Comparison of ENCODE assay signal across 13 cellular contexts in the genomic region with DNA sequence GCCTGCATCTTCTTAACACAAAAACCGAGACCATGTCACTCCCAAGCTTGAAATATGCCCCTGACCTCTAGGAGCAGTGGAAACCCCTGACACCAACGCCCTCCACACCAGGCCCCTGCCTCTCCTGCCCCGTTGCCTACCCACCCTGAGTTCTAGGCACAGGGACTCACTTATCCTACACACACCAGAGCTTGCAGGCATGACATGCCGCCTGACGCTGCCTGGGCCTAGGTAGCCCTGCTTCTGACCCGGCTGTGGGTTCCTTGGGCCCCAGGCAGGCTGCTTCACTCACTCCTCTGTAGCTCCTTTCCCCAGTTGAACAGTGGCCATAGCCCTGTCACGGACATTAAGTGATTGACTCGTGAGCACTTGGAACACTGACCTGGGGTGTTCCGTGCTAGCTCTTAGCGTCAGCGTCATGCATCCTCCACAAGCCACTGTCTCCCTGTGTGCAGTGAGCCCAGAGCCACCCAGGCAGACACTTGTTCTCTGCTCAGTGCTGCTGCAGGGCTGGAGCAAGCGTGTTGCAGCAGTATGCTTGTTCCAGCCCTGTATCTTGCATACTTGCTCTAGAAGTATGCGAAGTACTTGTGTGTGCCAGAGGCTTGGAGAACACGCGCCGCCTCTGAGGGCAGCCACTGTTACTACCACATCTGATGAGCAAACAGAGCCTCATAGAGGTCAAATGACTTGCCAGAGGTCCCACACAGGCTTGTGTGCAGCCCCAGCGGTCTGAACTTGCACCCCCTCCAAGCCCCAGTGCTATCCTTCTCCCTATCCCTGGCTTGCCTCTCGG. TPM values are rescaled to one million over a fixed set of nuclear protein-coding genes. Genes with fewer than 3 reads are reported as not detected.
DNase-seq lines count a peak whose midpoint lies in the region; ATAC-seq and TF ChIP-seq lines count a peak whose summit lies in the region.
"Had no signal": no experiment of that assay in that cellular context is flagged by ENCODE, and none has a peak within 500 bp of the region (broad histone marks: within the 10 kb centered on the region; RNA-seq: fewer than 3 reads in every experiment).

No MANE protein-coding gene starts in this region.

- H3K4me3 ChIP-seq in brain microvascular endothelial cell (ENCODE audit: low read depth, low read length), result no peak overlapping the region

- peaks cover 2% of the 10 kb centered on the region for H3K36me3 ChIP-seq in brain microvascular endothelial cell (replicated peaks)

- H3K4me1 Mint-ChIP-seq in stimulated activated effector memory CD8-positive, alpha-beta T cell treated with anti-CD3 and anti-CD28 coated beads, Interleukin-12 subunit alpha, Interleukin-12 subunit beta, amount 100 ng/mL, for 72 hours, result peaks cover 3% of the 10 kb centered on the region

- in situ Hi-C loops in brain microvascular endothelial cell (cut with HindIII; ENCODE audit: low pct_ligation_motif_present, low sequenced_read_pairs), result no loop called here

- no peaks in the 10 kb centered on the region for H3K27me3 ChIP-seq in brain microvascular endothelial cell (replicated peaks)

- no peak for TF ChIP-seq CTCF in brain microvascular endothelial cell (IDR thresholded peaks at IDR 0.05; ENCODE audit: low read depth, low read length, missing control alignments)

- H3K36me3 Mint-ChIP-seq in stimulated activated effector memory CD8-positive, alpha-beta T cell treated with anti-CD3 and anti-CD28 coated beads, Interleukin-12 subunit alpha, Interleukin-12 subunit beta, amount 100 ng/mL, for 72 hours, result peaks cover 39% of the 10 kb centered on the region

- H3K4me3 Mint-ChIP-seq in stimulated activated effector memory CD8-positive, alpha-beta T cell treated with anti-CD3 and anti-CD28 coated beads, Interleukin-12 subunit alpha, Interleukin-12 subunit beta, amount 100 ng/mL, for 72 hours, result no peak overlapping the region
- H3K4me3 Mint-ChIP-seq: activated CD4-positive, alpha-beta memory T cell treated with anti-CD3 and anti-CD28 coated beads, Interleukin-2, amount 10 ng/mL, durations not matched to agents 7 days and 5 days; activated naive CD8-positive, alpha-beta T cell treated with anti-CD3 and anti-CD28 coated beads, Interleukin-2, amount 10 ng/mL, durations not matched to agents 7 days and 5 days had no signal

- H3K9me3 Mint-ChIP-seq in stimulated activated effector memory CD8-positive, alpha-beta T cell treated with anti-CD3 and anti-CD28 coated beads, Interleukin-12 subunit alpha, Interleukin-12 subunit beta, amount 100 ng/mL, for 72 hours, result no peaks in the 10 kb centered on the region
- H3K9me3 Mint-ChIP-seq: activated CD4-positive, alpha-beta memory T cell treated with anti-CD3 and anti-CD28 coated beads, Interleukin-2, amount 10 ng/mL, durations not matched to agents 7 days and 5 days; activated naive CD8-positive, alpha-beta T cell treated with anti-CD3 and anti-CD28 coated beads, Interleukin-2, amount 10 ng/mL, durations not matched to agents 7 days and 5 days had no signal

- H3K27ac Mint-ChIP-seq in stimulated activated effector memory CD8-positive, alpha-beta T cell treated with anti-CD3 and anti-CD28 coated beads, Interleukin-12 subunit alpha, Interleukin-12 subunit beta, amount 100 ng/mL, for 72 hours, result no peak overlapping the region
- H3K27ac Mint-ChIP-seq: activated CD4-positive, alpha-beta memory T cell treated with anti-CD3 and anti-CD28 coated beads, Interleukin-2, amount 10 ng/mL, durations not matched to agents 7 days and 5 days; activated naive CD8-positive, alpha-beta T cell treated with anti-CD3 and anti-CD28 coated beads, Interleukin-2, amount 10 ng/mL, durations not matched to agents 7 days and 5 days had no signal

- peak; percentile 16 for DNase-seq in GM04504 (ENCODE audit: low read depth)
- peak; percentile 17 for DNase-seq in brain microvascular endothelial cell
- DNase-seq in left lobe of liver (ENCODE audit: low spot score), result no peak
- DNase-seq in stimulated activated effector memory CD8-positive, alpha-beta T cell treated with anti-CD3 and anti-CD28 coated beads, Interleukin-12 subunit alpha, Interleukin-12 subunit beta, amount 100 ng/mL, for 72 hours (ENCODE audit: low spot score in 2 of 2), result no peak
- no peak for DNase-seq in retina
- DNase-seq in T-helper 2 cell, result no peak
- no peak for DNase-seq in dermis blood vessel endothelial cell
- DNase-seq: activated CD4-positive, alpha-beta memory T cell treated with anti-CD3 and anti-CD28 coated beads, Interleukin-2, amount 10 ng/mL, durations not matched to agents 7 days and 5 days; NCI-H1105; NCI-H82 had no signal

- peak; percentile 90 for ATAC-seq in left lobe of liver
- peak; percentile 2 for ATAC-seq in stimulated activated effector memory CD8-positive, alpha-beta T cell treated with anti-CD3 and anti-CD28 coated beads, Interleukin-12 subunit alpha, Interleukin-12 subunit beta, amount 100 ng/mL, for 72 hours
- no peak for ATAC-seq in GM18870 (IDR thresholded peaks at IDR 0.05; ENCODE audit: unreplicated experiment)

- no peak overlapping the region for H3K27ac ChIP-seq in brain microvascular endothelial cell

RNA-seq across cellular contexts. Expression of a gene that starts 15.6 kb away (rescaled TPM):
- total RNA-seq in left lobe of liver (1.1 TPM), dermis blood vessel endothelial cell (0.68 and 0.84 TPM in 2 replicates)

RNA-seq across cellular contexts. Expression of a gene that starts 39.3 kb away (rescaled TPM):
- total RNA-seq in left lobe of liver (54.2 TPM), dermis blood vessel endothelial cell (108 and 135 TPM in 2 replicates)

RNA-seq across cellular contexts. Expression of a gene that starts 39.4 kb away (rescaled TPM):
- total RNA-seq in left lobe of liver (5.9 TPM), dermis blood vessel endothelial cell (7.3 and 14.0 TPM in 2 replicates)

RNA-seq across cellular contexts. Expression of a gene that starts 44.6 kb away (rescaled TPM):
- total RNA-seq in left lobe of liver (not detected), dermis blood vessel endothelial cell (not detected in 2 replicates)
- total RNA-seq: ureter had no signal

Comparison
In these comparisons a context has a peak if more than half of its experiments do, and no peak if none do; other contexts are left out.
1. DNase-seq: peak in GM04504 (single experiment) and brain microvascular endothelial cell (single experiment); none in left lobe of liver (single experiment), stimulated activated effector memory CD8-positive, alpha-beta T cell treated with anti-CD3 and anti-CD28 coated beads, Interleukin-12 subunit alpha, Interleukin-12 subunit beta, amount 100 ng/mL, for 72 hours (0 of 2), retina (single experiment), T-helper 2 cell (0 of 5) and dermis blood vessel endothelial cell (single experiment).